In genomic region chr5:55173696-55174101, GRCh38 we compare ENCODE assay signal across 8 cellular contexts. TPM values are rescaled to one million over a fixed set of nuclear protein-coding genes. Genes with fewer than 3 reads are reported as not detected.
DNase-seq lines count a peak whose midpoint lies in the region; ATAC-seq and TF ChIP-seq lines count a peak whose summit lies in the region.

No MANE protein-coding gene starts in this region.

- H2BK5ac ChIP-seq in mesendoderm (ENCODE audit: low read length) = no peak overlapping the region

- H3K9ac ChIP-seq in adipocyte (ENCODE audit: low read length) (peak overlapping the region; percentile 76), mesendoderm (ENCODE audit: low read length) (peak overlapping the region; percentile 7)

- no peak overlapping the region for H4K8ac ChIP-seq in mesendoderm (ENCODE audit: low read depth, low read length)

- no peak for DNase-seq in AG04449 (ENCODE audit: low read depth, low spot score)
- no peak for DNase-seq in adipocyte (ENCODE audit: low read depth)
- DNase-seq in mesendoderm = no peak
- DNase-seq in COR-L47 (lab: John Stamatoyannopoulos, UW) = no peak
- no peak for DNase-seq in head of caudate nucleus
- DNase-seq in OCI-M2 (lab: John Stamatoyannopoulos, UW; ENCODE audit: unreplicated experiment) = no peak

- no peaks in the 10 kb centered on the region for H3K36me3 ChIP-seq in adipocyte (ENCODE audit: control insufficient read depth, insufficient read depth, low read length, severe bottlenecking)
- H3K36me3 ChIP-seq in mesendoderm (ENCODE audit: control insufficient read depth, insufficient read depth, low read length) = no peaks in the 10 kb centered on the region

- no peak overlapping the region for H3K27ac ChIP-seq in mesendoderm (ENCODE audit: low read depth, low read length)

- H3K4me2 ChIP-seq in mesendoderm (ENCODE audit: low read length) = peak overlapping the region; percentile 30

- no peak overlapping the region for H3K4ac ChIP-seq in mesendoderm (ENCODE audit: low read depth, low read length)

- H3K79me1 ChIP-seq in mesendoderm (ENCODE audit: low read length) = no peaks in the 10 kb centered on the region

- H3K27me3 ChIP-seq in adipocyte (replicated peaks; ENCODE audit: control insufficient read depth, insufficient read depth, low read length) = peaks cover 45% of the 10 kb centered on the region
- H3K27me3 ChIP-seq in mesendoderm (ENCODE audit: insufficient read depth, low read length, poor library complexity) = peaks cover 24% of the 10 kb centered on the region

- POLR2A ChIA-PET in AG04449 (lab: Yijun Ruan, JAX) = no interaction called here

- ATAC-seq in GM18909 (IDR thresholded peaks at IDR 0.05; ENCODE audit: poor library complexity, unreplicated experiment) (peak; percentile 15), HG03521 (IDR thresholded peaks at IDR 0.05; ENCODE audit: unreplicated experiment) (peak; percentile 12)

- H2BK120ac ChIP-seq in mesendoderm (ENCODE audit: low read depth, low read length) = no peak overlapping the region

- H3K79me2 ChIP-seq in mesendoderm (ENCODE audit: control insufficient read depth, insufficient read depth, low read length) = no peaks in the 10 kb centered on the region

- H3K4me3 ChIP-seq in AG04449 (ENCODE audit: low read depth, low read length) = peak overlapping the region; percentile 56
- peak overlapping the region; percentile 86 for H3K4me3 ChIP-seq in adipocyte (ENCODE audit: low read length)
- H3K4me3 ChIP-seq in mesendoderm (ENCODE audit: low read length) = no peak overlapping the region

- TF ChIP-seq CTCF in AG04449 (IDR thresholded peaks at IDR 0.05; ENCODE audit: insufficient read depth, low read length, missing control alignments) = no peak

- H2AK5ac ChIP-seq in mesendoderm (ENCODE audit: low read length) = no peak overlapping the region

- intact Hi-C loops in head of caudate nucleus (cut with DNase I) = loop anchor here (5.0 to 10.0 kb wide), 2 partner anchors 59 to 521 kb away; partner anchors contain the start of gene CCNO

- no peak overlapping the region for H3K18ac ChIP-seq in mesendoderm (ENCODE audit: low read length)

- H3K4me1 ChIP-seq in adipocyte (ENCODE audit: control insufficient read depth, insufficient read depth, low read length) (peaks cover 20% of the 10 kb centered on the region), mesendoderm (ENCODE audit: control insufficient read depth, low read depth, low read length) (peaks cover 3% of the 10 kb centered on the region)

- WGBS in mesendoderm (ENCODE audit: extremely low coverage, insufficient coverage, low lambda C conversion rate) = no CpG with 5 or more reads among the region's 8 CpGs

- H3K9me3 ChIP-seq in adipocyte (ENCODE audit: control insufficient read depth, low read length) = no peaks in the 10 kb centered on the region

- H3K56ac ChIP-seq in mesendoderm (ENCODE audit: low read length) = no peak overlapping the region

- H3K23ac ChIP-seq in mesendoderm (ENCODE audit: low read length) = no peak overlapping the region

- no peak overlapping the region for H4K5ac ChIP-seq in mesendoderm (ENCODE audit: low read length)

- CTCF ChIA-PET in AG04449 (lab: Yijun Ruan, JAX) = interaction anchor here (0.7 to 0.8 kb wide), 2 partner anchors 11 to 96 kb away, joined by 3 to 4 read pairs; no protein-coding TSS in a partner anchor

- H2BK15ac ChIP-seq in mesendoderm (replicated peaks; ENCODE audit: low read depth) = no peak overlapping the region

RNA-seq across cellular contexts. Expression of gene CDC20B, which starts 0.7 kb away (rescaled TPM):
- 0.08 TPM for polyA plus RNA-seq in mesendoderm (2013, experiment 1 of 2)
- 0.07 TPM for polyA plus RNA-seq in mesendoderm (2013, experiment 2 of 2)

RNA-seq across cellular contexts. Expression of gene GPX8, which starts 13.7 kb away (rescaled TPM):
- polyA plus RNA-seq in mesendoderm (2013, experiment 1 of 2) = 76.3 TPM
- 75.8 TPM for polyA plus RNA-seq in mesendoderm (2013, experiment 2 of 2)

RNA-seq across cellular contexts. Expression of gene MCIDAS, which starts 53.4 kb away (rescaled TPM):
- polyA plus RNA-seq in mesendoderm (2013, experiment 1 of 2) = 0.07 TPM
- polyA plus RNA-seq in mesendoderm (2013, experiment 2 of 2) = 0.03 TPM

RNA-seq across cellular contexts. Expression of gene CCNO, which starts 59.7 kb away (rescaled TPM):
- polyA plus RNA-seq in mesendoderm (2013, experiment 1 of 2) = 0.21 TPM
- polyA plus RNA-seq in mesendoderm (2013, experiment 2 of 2) = 0.14 TPM
